Comparison of ENCODE assay signal across 1 cellular context in genomic region chr15:50891159-50891558, GRCh38.
TF ChIP-seq lines count a peak whose summit lies in the region.

No MANE protein-coding gene starts in this region.

TF ChIP-seq in K562, 482 proteins besides CTCF, POLR2A, EP300 and RAD21 (continued from another document):
- TF ChIP-seq IRF9 (tag; IDR thresholded peaks at IDR 0.05) (no peak), CHD4 (IDR thresholded peaks at IDR 0.05; ENCODE audit: insufficient read depth, insufficient replicate concordance, low read depth, low read length, poor library complexity, severe bottlenecking) (no peak), ZNF324 (CRISPR knock-in tag; IDR thresholded peaks at IDR 0.05) (peak; percentile 94), TCF3 (CRISPR knock-in tag; IDR thresholded peaks at IDR 0.05) (no peak), BRF1 (IDR thresholded peaks at IDR 0.05; ENCODE audit: borderline replicate concordance, extremely low read depth, insufficient read length) (no peak), MBD1 (CRISPR knock-in tag; IDR thresholded peaks at IDR 0.05) (no peak), GABPA (tag; conservative IDR thresholded peaks at IDR 0.05; ENCODE audit: low read depth) (no peak), ZNF518B (CRISPR knock-in tag; IDR thresholded peaks at IDR 0.05) (no peak), JUND (IDR thresholded peaks at IDR 0.05; ENCODE audit: borderline replicate concordance, low read depth, low read length) (no peak), JUND (tag; IDR thresholded peaks at IDR 0.05; ENCODE audit: borderline replicate concordance, low read depth, low read length) (no peak), RBM22 (IDR thresholded peaks at IDR 0.05; ENCODE audit: low read depth, low read length, poor library complexity, severe bottlenecking) (no peak), HMG20B (CRISPR knock-in tag; IDR thresholded peaks at IDR 0.05) (no peak), ZNF280A (IDR thresholded peaks at IDR 0.05; ENCODE audit: low read depth, partially characterized antibody) (peak; percentile 38), RBM39 (optimal IDR thresholded peaks at IDR 0.05; ENCODE audit: low read depth, low read length) (no peak)
